ENCODE assay signal across 16 cellular contexts in genomic region chr17:61414141-61414935, GRCh38. TPM values are rescaled to one million over a fixed set of nuclear protein-coding genes. Genes with fewer than 3 reads are reported as not detected.
DNase-seq lines count a peak whose midpoint lies in the region; ATAC-seq, FAIRE-seq and TF ChIP-seq lines count a peak whose summit lies in the region.
"Had no signal": no experiment of that assay in that cellular context is flagged by ENCODE, and none has a peak within 500 bp of the region (broad histone marks: within the 10 kb centered on the region; RNA-seq: fewer than 3 reads in every experiment).

No MANE protein-coding gene starts in this region.

- BruUV-seq in K562 (replicated peaks; lab: Mats Ljungman, UMichigan): no TSS peak

- H3K4me2 ChIP-seq in K562 (ENCODE audit: insufficient read depth, low read length): no peak overlapping the region

- ATAC-seq in K562 (no peak), right lobe of liver (no peak), HG03354 (IDR thresholded peaks at IDR 0.05; ENCODE audit: poor library complexity, severe bottlenecking, unreplicated experiment) (no peak)

- H3K4me3 ChIP-seq in HEK293 (ENCODE audit: low read depth, low read length) (no peak overlapping the region), K562 (no peak overlapping the region), right lobe of liver (no peak overlapping the region), tibial artery (no peak overlapping the region)
- H3K4me3 ChIP-seq: SJCRH30 had no signal

- 15% methylated on average over 14 of the region's 16 CpGs for WGBS in K562 (ENCODE audit: insufficient coverage, low coverage, missing lambda C conversion rate)
- 61% methylated on average over 9 of the region's 16 CpGs for WGBS in right lobe of liver (ENCODE audit: insufficient coverage, low coverage, low lambda C conversion rate, missing lambda C conversion rate)

- H3K9me3 ChIP-seq in HEK293 (ENCODE audit: control insufficient read depth, insufficient read depth, low read depth, low read length) (no peaks in the 10 kb centered on the region), K562 (replicated peaks; ENCODE audit: control insufficient read depth, insufficient read depth, low read depth, low read length) (no peaks in the 10 kb centered on the region), right lobe of liver (no peaks in the 10 kb centered on the region), tibial artery (no peaks in the 10 kb centered on the region)
- H3K9me3 ChIP-seq: SJCRH30 had no signal

- no peaks in the 10 kb centered on the region for H3K9me1 ChIP-seq in K562 (ENCODE audit: control insufficient read depth, insufficient read depth, low read length)

- TF ChIP-seq CTCF in HEK293 (tag by site-specific recombination; IDR thresholded peaks at IDR 0.05): no peak
- TF ChIP-seq CTCF in K562 (IDR thresholded peaks at IDR 0.05 in 2 of 3, conservative IDR thresholded peaks at IDR 0.05 in 1 of 3; ENCODE audit: insufficient read depth in 2 of 3, low read depth in 1 of 3, low read length in 3 of 3): no peak
- TF ChIP-seq CTCF in right lobe of liver (IDR thresholded peaks at IDR 0.05): no peak
- no peak for TF ChIP-seq CTCF in tibial artery (IDR thresholded peaks at IDR 0.05)

- H3K9ac ChIP-seq in K562 (ENCODE audit: insufficient read depth in 1 of 2, low read depth in 2 of 2, low read length in 2 of 2): no peak overlapping the region
- H3K9ac ChIP-seq: parathyroid adenoma had no signal

- peaks cover 3% of the 10 kb centered on the region in 2 experiments; a peak in 4 of 5 replicates for H3K27me3 ChIP-seq in K562 (ENCODE audit: control insufficient read depth in 2 of 2, insufficient read depth in 2 of 2, low read length in 2 of 2)
- H3K27me3 ChIP-seq in right lobe of liver: no peaks in the 10 kb centered on the region
- H3K27me3 ChIP-seq in tibial artery: no peaks in the 10 kb centered on the region
- H3K27me3 ChIP-seq: SJCRH30 had no signal

- no peak for TF ChIP-seq EP300 in K562 (IDR thresholded peaks at IDR 0.05; ENCODE audit: low read length)

- H3K4me1 ChIP-seq in HEK293 (ENCODE audit: control insufficient read depth, insufficient read depth, low read length) (peaks cover 4% of the 10 kb centered on the region), K562 (replicated peaks in 1 of 2; ENCODE audit: control insufficient read depth in 2 of 2, insufficient read depth in 2 of 2, low read length in 2 of 2) (peaks cover 0 to 38% of the 10 kb centered on the region in 2 experiments; a peak in 4 of 5 replicates), right lobe of liver (peaks cover 0 to 29% (median 2%) of the 10 kb centered on the region in 4 donors), tibial artery (peaks cover 0 to 62% (median 47%) of the 10 kb centered on the region in 4 donors)
- H3K4me1 ChIP-seq: SJCRH30 had no signal

- H3K27ac ChIP-seq in HEK293 (ENCODE audit: extremely low read depth, low read depth, low read length) (no peak overlapping the region), K562 (ENCODE audit: extremely low read depth, low read depth, low read length) (no peak overlapping the region), right lobe of liver (no peak overlapping the region), tibial artery (peak overlapping the region; percentile 14 to 98)
- H3K27ac ChIP-seq: parathyroid adenoma, SJCRH30 had no signal

- POLR2A ChIA-PET in HEK293 (lab: Yijun Ruan, JAX): interaction anchor here (0.6 to 3.1 kb wide), 3 partner anchors 14 to 652 kb away, joined by 3 to 29 read pairs (median 4); partner anchors contain the start of genes BRIP1 and TBX2
- POLR2A ChIA-PET in K562 (lab: Yijun Ruan, JAX): interaction anchor here (1.5 kb wide), 1 partner anchor 169 kb away, joined by 3 read pairs; no protein-coding TSS in a partner anchor

- TF ChIP-seq RAD21 in K562 (CRISPR knock-in tag; conservative IDR thresholded peaks at IDR 0.05 in 1 of 2, IDR thresholded peaks at IDR 0.05 in 1 of 2): no peak

- no peaks in the 10 kb centered on the region for H3K79me2 ChIP-seq in K562 (ENCODE audit: control insufficient read depth, insufficient read depth, low read length)
- H3K79me2 ChIP-seq: parathyroid adenoma had no signal

- H3K36me3 ChIP-seq in HEK293 (ENCODE audit: control insufficient read depth in 2 of 2, insufficient read depth in 1 of 2, low read length in 2 of 2) (no peaks in the 10 kb centered on the region), K562 (ENCODE audit: control insufficient read depth, insufficient read depth, low read length) (no peaks in the 10 kb centered on the region), right lobe of liver (no peaks in the 10 kb centered on the region), tibial artery (no peaks in the 10 kb centered on the region)
- H3K36me3 ChIP-seq: SJCRH30 had no signal

- H4K20me1 ChIP-seq in K562 (replicated peaks; ENCODE audit: control insufficient read depth, insufficient read depth, low read length): no peaks in the 10 kb centered on the region

- peak in 2 of 4 experiments; percentile 8 to 9 for DNase-seq in K562 (ENCODE audit: extremely low read depth in 1 of 4, low spot score in 3 of 4)
- peak; percentile 33 to 54 (median 47) for DNase-seq in right lobe of liver
- peak; percentile 21 to 73 for DNase-seq in tibial artery
- no peak for DNase-seq in DMS 273 treated with DMSO at 0.1 percent for 48 hours (lab: John Stamatoyannopoulos, UW)
- no peak for DNase-seq in activated CD4-positive, alpha-beta T cell treated with anti-CD3 and anti-CD28 coated beads, Interleukin-2, amount 50 U/mL, for 4 hours
- no peak for DNase-seq in stimulated activated CD8-positive, alpha-beta memory T cell treated with anti-CD3 and anti-CD28 coated beads, Interleukin-4, amount 100 ng/mL, for 48 hours
- DNase-seq: activated naive CD4-positive, alpha-beta T cell treated with anti-CD3 and anti-CD28 coated beads, Interleukin-2, amount 10 ng/mL, durations not matched to agents 7 days and 5 days; CD4-positive, CD25-positive, alpha-beta regulatory T cell; hypothalamus; Karpas-422; NCI-H1694 treated with DMSO at 0.1 percent for 48 hours; SJCRH30 had no signal

- no peak overlapping the region for H2AFZ ChIP-seq in K562 (ENCODE audit: low read depth, low read length)
- H2AFZ ChIP-seq: parathyroid adenoma had no signal

- in situ Hi-C loops in K562 (cut with MboI): no loop called here

- TF ChIP-seq POLR2A in K562 (conservative IDR thresholded peaks at IDR 0.05): no peak
- no peak for TF ChIP-seq POLR2A in right lobe of liver (IDR thresholded peaks at IDR 0.05)

- intact Hi-C loops in K562 (cut with micrococcal nuclease): loop anchor here (10.0 kb wide), 1 partner anchor 420 kb away; no protein-coding TSS in a partner anchor
- intact Hi-C loops in right lobe of liver (cut with DNase I): loop anchor here in 1 of 2 donors (5.0 to 10.0 kb wide), 2 partner anchors 412 to 420 kb away; no protein-coding TSS in a partner anchor
- intact Hi-C loops in tibial artery (cut with DNase I; ENCODE audit: low total_unique reads): loop anchor here (5.0 to 10.0 kb wide), 4 partner anchors 420 to 737 kb away; partner anchors contain the start of genes BCAS3, BRIP1 and MED13

- FAIRE-seq in K562 (lab: Jason Lieb, UNC): no peak

- CTCF ChIA-PET in HEK293 (lab: Yijun Ruan, JAX): interaction anchor here (0.5 to 5.1 kb wide), 19 partner anchors 12 to 695 kb away, joined by 3 to 38 read pairs (median 4); partner anchors contain the start of gene TBX2
- CTCF ChIA-PET in K562 (lab: Yijun Ruan, JAX; ENCODE audit: low intra/inter-chr PET ratio): no interaction called here

TF ChIP-seq in HEK293, 187 proteins besides CTCF, POLR2A, EP300 and RAD21 (continues in another document):
- no peak for TF ChIP-seq GLIS1 (tag by site-specific recombination; IDR thresholded peaks at IDR 0.05)

TF ChIP-seq in K562, 482 proteins besides CTCF, POLR2A, EP300 and RAD21 (continues in another document):
- peak; percentile 88 for TF ChIP-seq EWSR1 (IDR thresholded peaks at IDR 0.05; ENCODE audit: borderline replicate concordance, low read depth, partially characterized antibody)
- no peak for TF ChIP-seq ZNF584 (CRISPR knock-in tag; IDR thresholded peaks at IDR 0.05; ENCODE audit: low read depth)
- no peak for TF ChIP-seq MTA2 (IDR thresholded peaks at IDR 0.05; ENCODE audit: low read depth)

RNA-seq across cellular contexts. Expression of gene TBX2, which starts 14.7 kb away (rescaled TPM):
- total RNA-seq in K562 (2011; cell fraction: chromatin; rRNA removed; ENCODE audit: low replicate concordance): not detected in 2 replicates
- total RNA-seq in K562 (2011; cell fraction: nucleolus; rRNA removed): not detected in 2 replicates
- total RNA-seq in K562 (2011; cell fraction: nucleoplasm; rRNA removed): not detected in 2 replicates
- total RNA-seq in K562 (2014; rRNA removed) (not detected in 2 replicates), K562 (2014; rRNA removed; fragmentation: Illumina TruSeq; extraction: Trizol) (not detected in 2 replicates), K562 (2015; rRNA removed; fragmentation: Illumina TruSeq; extraction: Trizol) (not detected in 2 replicates), K562 (2021) (0.13 and 0.18 TPM in 2 replicates), right lobe of liver (1 to 10 TPM; 1.9 to 4.4 (median 2.7) TPM)
- polyA plus RNA-seq in K562 (2011; rRNA removed) (not detected in 2 replicates), K562 (2014; fragmentation: Illumina TruSeq; extraction: Trizol) (not detected in 2 replicates), K562 (2014; fragmentation: Nextera tagmentation; extraction: Ambion mirVana) (not detected), K562 (2014; rRNA removed) (not detected in 2 replicates)
- polyA plus RNA-seq in K562 (2011; cell fraction: cytosol; rRNA removed): not detected in 2 replicates
- polyA plus RNA-seq in K562 (2011; cell fraction: nucleus; rRNA removed): not detected in 2 replicates
- 0.03 TPM in 1 of 2 replicates, not detected in the other for polyA plus RNA-seq in K562 (2012)
- not detected in 2 replicates for polyA minus RNA-seq in K562 (2011; rRNA and poly(A)+ RNA removed)
- polyA minus RNA-seq in K562 (2011; cell fraction: cytosol; rRNA and poly(A)+ RNA removed): not detected in 2 replicates
- polyA minus RNA-seq in K562 (2011; cell fraction: nucleus; rRNA and poly(A)+ RNA removed): not detected in 2 replicates
- total RNA-seq: CD4-positive, CD25-positive, alpha-beta regulatory T cell had no signal
- polyA plus RNA-seq: CD4-positive, CD25-positive, alpha-beta regulatory T cell had no signal

RNA-seq across cellular contexts. Expression of gene TBX4, which starts 37.9 kb away (rescaled TPM):
- total RNA-seq in K562 (2011; cell fraction: chromatin; rRNA removed; ENCODE audit: low replicate concordance): not detected in 2 replicates
- not detected in 2 replicates for total RNA-seq in K562 (2011; cell fraction: nucleolus; rRNA removed)
- not detected in 2 replicates for total RNA-seq in K562 (2011; cell fraction: nucleoplasm; rRNA removed)
- not detected in 2 replicates for total RNA-seq in K562 (2014; rRNA removed)
- total RNA-seq in K562 (2014; rRNA removed; fragmentation: Illumina TruSeq; extraction: Trizol): not detected in 2 replicates
- not detected in 2 replicates for total RNA-seq in K562 (2015; rRNA removed; fragmentation: Illumina TruSeq; extraction: Trizol)
- not detected in 2 replicates for total RNA-seq in K562 (2021)
- not detected in 2 replicates for polyA plus RNA-seq in K562 (2011; rRNA removed)
- not detected in 2 replicates for polyA plus RNA-seq in K562 (2011; cell fraction: cytosol; rRNA removed)
- not detected in 2 replicates for polyA plus RNA-seq in K562 (2011; cell fraction: nucleus; rRNA removed)
- polyA plus RNA-seq in K562 (2012): 0.06 TPM in 1 of 2 replicates, not detected in the other
- not detected in 2 replicates for polyA plus RNA-seq in K562 (2014; fragmentation: Illumina TruSeq; extraction: Trizol)
- not detected for polyA plus RNA-seq in K562 (2014; fragmentation: Nextera tagmentation; extraction: Ambion mirVana)
- polyA plus RNA-seq in K562 (2014; rRNA removed): not detected in 2 replicates
- polyA minus RNA-seq in K562 (2011; rRNA and poly(A)+ RNA removed): not detected in 2 replicates
- polyA minus RNA-seq in K562 (2011; cell fraction: cytosol; rRNA and poly(A)+ RNA removed): not detected in 2 replicates
- polyA minus RNA-seq in K562 (2011; cell fraction: nucleus; rRNA and poly(A)+ RNA removed): not detected in 2 replicates
- not detected for total RNA-seq in right lobe of liver
- total RNA-seq: CD4-positive, CD25-positive, alpha-beta regulatory T cell; epithelial cell of proximal tubule had no signal
- polyA plus RNA-seq: CD4-positive, CD25-positive, alpha-beta regulatory T cell had no signal

Comparison
In these comparisons a context has a peak if more than half of its experiments do, and no peak if none do; other contexts are left out.
1. H3K27ac ChIP-seq: peak in tibial artery (2 of 2); none in HEK293 (single experiment), K562 (single experiment) and right lobe of liver (0 of 3).
2. DNase-seq: peak in right lobe of liver (3 of 3) and tibial artery (2 of 2); none in DMS 273 treated with DMSO at 0.1 percent for 48 hours (single experiment), activated CD4-positive, alpha-beta T cell treated with anti-CD3 and anti-CD28 coated beads, Interleukin-2, amount 50 U/mL, for 4 hours (0 of 2) and stimulated activated CD8-positive, alpha-beta memory T cell treated with anti-CD3 and anti-CD28 coated beads, Interleukin-4, amount 100 ng/mL, for 48 hours (single experiment).